In genomic region chr18:2889761-2890192, GRCh38 we compare ENCODE assay signal across 15 cellular contexts. TPM values are rescaled to one million over a fixed set of nuclear protein-coding genes. Genes with fewer than 3 reads are reported as not detected.
DNase-seq lines count a peak whose midpoint lies in the region; ATAC-seq and TF ChIP-seq lines count a peak whose summit lies in the region.
"Had no signal": no experiment of that assay in that cellular context is flagged by ENCODE, and none has a peak within 500 bp of the region (broad histone marks: within the 10 kb centered on the region; RNA-seq: fewer than 3 reads in every experiment).

No MANE protein-coding gene starts in this region.

- H3K79me2 ChIP-seq in SK-N-SH (ENCODE audit: insufficient read depth): no peaks in the 10 kb centered on the region

- peaks cover 12% of the 10 kb centered on the region for H3K9me3 Mint-ChIP-seq in activated naive CD4-positive, alpha-beta T cell treated with anti-CD3 and anti-CD28 coated beads, Interleukin-2, amount 50 U/mL, for 24 hours
- H3K9me3 Mint-ChIP-seq in activated naive CD4-positive, alpha-beta T cell treated with anti-CD3 and anti-CD28 coated beads for 36 hours: peaks cover 12% of the 10 kb centered on the region
- peaks cover 19% of the 10 kb centered on the region for H3K9me3 Mint-ChIP-seq in T-helper 1 cell treated with Interleukin-12 subunit alpha and Interleukin-12 subunit beta and Interleukin-4 antibody, amounts not matched to agents 30 μg/mL and 1 μg/mL, for 36 hours
- peaks cover 13% of the 10 kb centered on the region for H3K9me3 Mint-ChIP-seq in stimulated activated effector memory CD8-positive, alpha-beta T cell treated with anti-CD3 and anti-CD28 coated beads, Interleukin-12 subunit alpha, Interleukin-12 subunit beta, amount 100 ng/mL, for 72 hours

- ATAC-seq in stimulated activated effector memory CD8-positive, alpha-beta T cell treated with anti-CD3 and anti-CD28 coated beads, Interleukin-12 subunit alpha, Interleukin-12 subunit beta, amount 100 ng/mL, for 72 hours: peak; percentile 60
- no peak for ATAC-seq in GM21390 (IDR thresholded peaks at IDR 0.05; ENCODE audit: unreplicated experiment)
- ATAC-seq: body of pancreas; stimulated activated memory B cell treated with anti-CD40 and anti-IgM and Interleukin-4, amounts not matched to agents 10 μg/mL and 1 μg/mL and 100 μg/mL, for 72 hours had no signal

- peak overlapping the region; percentile 26 for H3K4me3 Mint-ChIP-seq in activated naive CD4-positive, alpha-beta T cell treated with anti-CD3 and anti-CD28 coated beads, Interleukin-2, amount 50 U/mL, for 24 hours
- no peak overlapping the region for H3K4me3 Mint-ChIP-seq in activated naive CD4-positive, alpha-beta T cell treated with anti-CD3 and anti-CD28 coated beads for 36 hours
- peak overlapping the region; percentile 36 for H3K4me3 Mint-ChIP-seq in T-helper 1 cell treated with Interleukin-12 subunit alpha and Interleukin-12 subunit beta and Interleukin-4 antibody, amounts not matched to agents 30 μg/mL and 1 μg/mL, for 36 hours
- H3K4me3 Mint-ChIP-seq in stimulated activated effector memory CD8-positive, alpha-beta T cell treated with anti-CD3 and anti-CD28 coated beads, Interleukin-12 subunit alpha, Interleukin-12 subunit beta, amount 100 ng/mL, for 72 hours: no peak overlapping the region
- H3K4me3 Mint-ChIP-seq: stimulated activated memory B cell treated with anti-CD40 and anti-IgM and Interleukin-4, amounts not matched to agents 10 μg/mL and 1 μg/mL and 100 μg/mL, for 72 hours had no signal

- no peaks in the 10 kb centered on the region for H4K20me1 ChIP-seq in SK-N-SH (ENCODE audit: insufficient read depth)

- TF ChIP-seq CTCF in cardiac fibroblast (IDR thresholded peaks at IDR 0.05; ENCODE audit: low read depth, low read length) (no peak), SK-N-SH (IDR thresholded peaks at IDR 0.05) (no peak)

- H3K27ac ChIP-seq in SK-N-SH (ENCODE audit: low read depth in 2 of 2, low read length in 1 of 2): no peak overlapping the region
- H3K27ac ChIP-seq: body of pancreas, HL-60, Peyer's patch had no signal

- DNase-seq in activated naive CD4-positive, alpha-beta T cell treated with anti-CD3 and anti-CD28 coated beads for 36 hours: no peak
- peak; percentile 40 to 41 for DNase-seq in cardiac fibroblast (ENCODE audit: low read depth in 2 of 2)
- DNase-seq in stimulated activated effector memory CD8-positive, alpha-beta T cell treated with anti-CD3 and anti-CD28 coated beads, Interleukin-12 subunit alpha, Interleukin-12 subunit beta, amount 100 ng/mL, for 72 hours (ENCODE audit: low spot score in 2 of 2): no peak
- no peak for DNase-seq in GM03348 (ENCODE audit: low spot score)
- no peak for DNase-seq in SK-N-SH
- DNase-seq: body of pancreas, DMS79 treated with DMSO at 0.1 percent for 48 hours, kidney glomerular epithelial cell, Peyer's patch, T-helper 9 cell had no signal

- no peaks in the 10 kb centered on the region for H3K9me2 ChIP-seq in SK-N-SH

- no peak overlapping the region for H3K4me2 ChIP-seq in SK-N-SH

- no peaks in the 10 kb centered on the region for H3F3A ChIP-seq in SK-N-SH (replicated peaks; ENCODE audit: insufficient read depth)

- intact Hi-C loops in activated naive CD4-positive, alpha-beta T cell treated with anti-CD3 and anti-CD28 coated beads for 36 hours (cut with micrococcal nuclease): loop anchor here (5.0 kb wide), 2 partner anchors 42 to 247 kb away; partner anchors contain the start of gene EMILIN2

- peaks cover 6% of the 10 kb centered on the region for H3K36me3 Mint-ChIP-seq in activated naive CD4-positive, alpha-beta T cell treated with anti-CD3 and anti-CD28 coated beads, Interleukin-2, amount 50 U/mL, for 24 hours
- H3K36me3 Mint-ChIP-seq in activated naive CD4-positive, alpha-beta T cell treated with anti-CD3 and anti-CD28 coated beads for 36 hours (ENCODE audit: low read depth): peaks cover 7% of the 10 kb centered on the region
- H3K36me3 Mint-ChIP-seq in T-helper 1 cell treated with Interleukin-12 subunit alpha and Interleukin-12 subunit beta and Interleukin-4 antibody, amounts not matched to agents 30 μg/mL and 1 μg/mL, for 36 hours (ENCODE audit: low read depth): peaks cover 10% of the 10 kb centered on the region
- no peaks in the 10 kb centered on the region for H3K36me3 Mint-ChIP-seq in stimulated activated effector memory CD8-positive, alpha-beta T cell treated with anti-CD3 and anti-CD28 coated beads, Interleukin-12 subunit alpha, Interleukin-12 subunit beta, amount 100 ng/mL, for 72 hours

- H3K9me3 ChIP-seq in SK-N-SH: no peaks in the 10 kb centered on the region
- H3K9me3 ChIP-seq: body of pancreas, Peyer's patch had no signal

- no peak overlapping the region for H3K9ac ChIP-seq in SK-N-SH

- H3K4me1 ChIP-seq in SK-N-SH (ENCODE audit: control insufficient read depth in 1 of 2, insufficient read depth in 2 of 2, low read depth in 1 of 2, low read length in 1 of 2): no peaks in the 10 kb centered on the region
- H3K4me1 ChIP-seq: body of pancreas, Peyer's patch had no signal

- no peaks in the 10 kb centered on the region for H3K27me3 Mint-ChIP-seq in activated naive CD4-positive, alpha-beta T cell treated with anti-CD3 and anti-CD28 coated beads, Interleukin-2, amount 50 U/mL, for 24 hours
- no peaks in the 10 kb centered on the region for H3K27me3 Mint-ChIP-seq in activated naive CD4-positive, alpha-beta T cell treated with anti-CD3 and anti-CD28 coated beads for 36 hours (ENCODE audit: low read depth)
- no peaks in the 10 kb centered on the region for H3K27me3 Mint-ChIP-seq in T-helper 1 cell treated with Interleukin-12 subunit alpha and Interleukin-12 subunit beta and Interleukin-4 antibody, amounts not matched to agents 30 μg/mL and 1 μg/mL, for 36 hours (ENCODE audit: low read depth)
- H3K27me3 Mint-ChIP-seq: stimulated activated memory B cell treated with anti-CD40 and anti-IgM and Interleukin-4, amounts not matched to agents 10 μg/mL and 1 μg/mL and 100 μg/mL, for 72 hours had no signal

- CTCF ChIA-PET in activated naive CD4-positive, alpha-beta T cell treated with anti-CD3 and anti-CD28 coated beads for 36 hours (lab: Charles Lee): no interaction called here
- CTCF ChIA-PET in SK-N-SH (lab: Yijun Ruan, JAX): interaction anchor here (1.0 kb wide), 1 partner anchor 18 kb away, joined by 3 read pairs; no protein-coding TSS in a partner anchor

- peaks cover 4% of the 10 kb centered on the region; the same call in 1 of the 2 replicates for H3K27me3 ChIP-seq in SK-N-SH (ENCODE audit: insufficient read depth)
- H3K27me3 ChIP-seq: body of pancreas, Peyer's patch had no signal

- peak overlapping the region; percentile 17 for H3K27ac Mint-ChIP-seq in activated naive CD4-positive, alpha-beta T cell treated with anti-CD3 and anti-CD28 coated beads, Interleukin-2, amount 50 U/mL, for 24 hours
- no peak overlapping the region for H3K27ac Mint-ChIP-seq in activated naive CD4-positive, alpha-beta T cell treated with anti-CD3 and anti-CD28 coated beads for 36 hours
- peak overlapping the region; percentile 7 for H3K27ac Mint-ChIP-seq in T-helper 1 cell treated with Interleukin-12 subunit alpha and Interleukin-12 subunit beta and Interleukin-4 antibody, amounts not matched to agents 30 μg/mL and 1 μg/mL, for 36 hours
- H3K27ac Mint-ChIP-seq in stimulated activated effector memory CD8-positive, alpha-beta T cell treated with anti-CD3 and anti-CD28 coated beads, Interleukin-12 subunit alpha, Interleukin-12 subunit beta, amount 100 ng/mL, for 72 hours: peak overlapping the region; percentile 9
- H3K27ac Mint-ChIP-seq: stimulated activated memory B cell treated with anti-CD40 and anti-IgM and Interleukin-4, amounts not matched to agents 10 μg/mL and 1 μg/mL and 100 μg/mL, for 72 hours had no signal

- 34% methylated on average over 3 of the region's 3 CpGs for WGBS in SK-N-SH (ENCODE audit: low lambda C conversion rate)

- no peaks in the 10 kb centered on the region for H3K36me3 ChIP-seq in SK-N-SH (replicated peaks in 1 of 2; ENCODE audit: control insufficient read depth in 1 of 2, insufficient read depth in 2 of 2, low read length in 1 of 2)
- H3K36me3 ChIP-seq: Peyer's patch had no signal

- no peak for TF ChIP-seq EP300 in SK-N-SH (IDR thresholded peaks at IDR 0.05; ENCODE audit: borderline replicate concordance in 1 of 2, low read depth in 1 of 2, low read length in 1 of 2)

- no peak overlapping the region for H2AFZ ChIP-seq in SK-N-SH (ENCODE audit: low read depth)

- no peak for TF ChIP-seq RAD21 in SK-N-SH (IDR thresholded peaks at IDR 0.05; ENCODE audit: low read length)

- no peak overlapping the region for H3K4me3 ChIP-seq in cardiac fibroblast (replicated peaks in 1 of 2; ENCODE audit: low read depth in 2 of 2, low read length in 2 of 2)
- H3K4me3 ChIP-seq in SK-N-SH (ENCODE audit: low read depth in 2 of 2, low read length in 1 of 2): no peak overlapping the region
- H3K4me3 ChIP-seq: body of pancreas, Peyer's patch had no signal

- POLR2A ChIA-PET in SK-N-SH (lab: Yijun Ruan, JAX): no interaction called here

- H3K4me1 Mint-ChIP-seq in activated naive CD4-positive, alpha-beta T cell treated with anti-CD3 and anti-CD28 coated beads, Interleukin-2, amount 50 U/mL, for 24 hours: peaks cover 52% of the 10 kb centered on the region
- H3K4me1 Mint-ChIP-seq in activated naive CD4-positive, alpha-beta T cell treated with anti-CD3 and anti-CD28 coated beads for 36 hours (ENCODE audit: low read depth): peaks cover 31% of the 10 kb centered on the region
- peaks cover 37% of the 10 kb centered on the region for H3K4me1 Mint-ChIP-seq in T-helper 1 cell treated with Interleukin-12 subunit alpha and Interleukin-12 subunit beta and Interleukin-4 antibody, amounts not matched to agents 30 μg/mL and 1 μg/mL, for 36 hours (ENCODE audit: low read depth)
- H3K4me1 Mint-ChIP-seq in stimulated activated effector memory CD8-positive, alpha-beta T cell treated with anti-CD3 and anti-CD28 coated beads, Interleukin-12 subunit alpha, Interleukin-12 subunit beta, amount 100 ng/mL, for 72 hours: peaks cover 29% of the 10 kb centered on the region
- H3K4me1 Mint-ChIP-seq: stimulated activated memory B cell treated with anti-CD40 and anti-IgM and Interleukin-4, amounts not matched to agents 10 μg/mL and 1 μg/mL and 100 μg/mL, for 72 hours had no signal

RNA-seq across cellular contexts. Expression of gene EMILIN2, which starts 43.0 kb away (rescaled TPM):
- 10 to 100 TPM; 12.2 to 13.2 TPM for total RNA-seq in activated naive CD4-positive, alpha-beta T cell treated with anti-CD3 and anti-CD28 coated beads for 36 hours
- 1.4 and 1.6 TPM in 2 replicates for polyA plus RNA-seq in SK-N-SH (2012; rRNA removed)
- polyA plus RNA-seq in SK-N-SH (2012; cell fraction: cytosol; rRNA removed): 0.88 and 1.2 TPM in 2 replicates
- 3.7 and 5.3 TPM in 2 replicates for polyA plus RNA-seq in SK-N-SH (2012; cell fraction: nucleus; rRNA removed)

Comparison
In these comparisons a context has a peak if more than half of its experiments do, and no peak if none do; other contexts are left out.
1. H3K4me3 Mint-ChIP-seq: peak in activated naive CD4-positive, alpha-beta T cell treated with anti-CD3 and anti-CD28 coated beads, Interleukin-2, amount 50 U/mL, for 24 hours (single experiment) and T-helper 1 cell treated with Interleukin-12 subunit alpha and Interleukin-12 subunit beta and Interleukin-4 antibody, amounts not matched to agents 30 μg/mL and 1 μg/mL, for 36 hours (single experiment); none in activated naive CD4-positive, alpha-beta T cell treated with anti-CD3 and anti-CD28 coated beads for 36 hours (single experiment) and stimulated activated effector memory CD8-positive, alpha-beta T cell treated with anti-CD3 and anti-CD28 coated beads, Interleukin-12 subunit alpha, Interleukin-12 subunit beta, amount 100 ng/mL, for 72 hours (single experiment).
2. DNase-seq: peak in cardiac fibroblast (2 of 2); none in activated naive CD4-positive, alpha-beta T cell treated with anti-CD3 and anti-CD28 coated beads for 36 hours (single experiment), stimulated activated effector memory CD8-positive, alpha-beta T cell treated with anti-CD3 and anti-CD28 coated beads, Interleukin-12 subunit alpha, Interleukin-12 subunit beta, amount 100 ng/mL, for 72 hours (0 of 2), GM03348 (single experiment) and SK-N-SH (single experiment).